In genomic region chr7:47254081-47255006, GRCh38 we compare ENCODE assay signal across 8 cellular contexts.
DNase-seq lines count a peak whose midpoint lies in the region; ATAC-seq and TF ChIP-seq lines count a peak whose summit lies in the region.

No MANE protein-coding gene starts in this region.

- CTCF ChIA-PET in Panc1 (lab: Charles Lee) = interaction anchor here (0.6 to 1.2 kb wide), 5 partner anchors 10 to 690 kb away, joined by 3 to 10 read pairs (median 5); no protein-coding TSS in a partner anchor

- TF ChIP-seq CTCF in Panc1 (IDR thresholded peaks at IDR 0.05) = peak; percentile 100
- peak; percentile 30 to 97 (median 65) for TF ChIP-seq CTCF in adrenal gland (IDR thresholded peaks at IDR 0.05)

- POLR2A ChIA-PET in Panc1 (lab: Charles Lee) = interaction anchor here (0.6 kb wide), 1 partner anchor 264 kb away, joined by 7 read pairs; no protein-coding TSS in a partner anchor

- intact Hi-C loops in Panc1 (cut with micrococcal nuclease; ENCODE audit: unreplicated experiment) (no loop called here), adrenal gland (cut with DNase I) (loop anchor here in 1 of 2 donors (10.0 kb wide), 1 partner anchor 1340 kb away; no protein-coding TSS in a partner anchor), left cardiac atrium (cut with DNase I) (loop anchor here in 1 of 2 donors (5.0 kb wide), 1 partner anchor 1332 kb away; the partner anchor contains the start of gene IGFBP3), aorta (cut with DNase I) (loop anchor here (5.0 kb wide), 3 partner anchors 72 to 1337 kb away; partner anchors contain the start of gene IGFBP3 (in 1 of the 2))

- H3K9me3 ChIP-seq in Panc1 (ENCODE audit: control insufficient read depth, insufficient read depth, low read depth, low read length) (no peaks in the 10 kb centered on the region), adrenal gland (replicated peaks in 1 of 3) (no peaks in the 10 kb centered on the region), aorta (ENCODE audit: control insufficient read depth, low read length) (no peaks in the 10 kb centered on the region)

- WGBS in adrenal gland, 4 donors = 4 to 27% (median 8%) methylated on average over 8 to 66 of the region's 66 CpGs
- 2% methylated on average over 50 to 66 of the region's 66 CpGs for WGBS in aorta, 2 donors

- H3K27me3 ChIP-seq in Panc1 (ENCODE audit: control insufficient read depth, insufficient read depth, low read length) (no peaks in the 10 kb centered on the region; the same call in 1 of the 2 replicates), adrenal gland (no peaks in the 10 kb centered on the region), aorta (ENCODE audit: control insufficient read depth in 1 of 2, insufficient read depth in 2 of 2, low read length in 1 of 2) (no peaks in the 10 kb centered on the region)

- H3K4me3 ChIP-seq in Panc1 (ENCODE audit: low read depth in 2 of 2, low read length in 2 of 2) (peak overlapping the region; percentile 51 to 76), adrenal gland (peak overlapping the region in 2 of 4 donors; percentile 40 to 62), aorta (ENCODE audit: low read length in 2 of 2) (peak overlapping the region; percentile 27 to 59)

- ATAC-seq in GM19452 (IDR thresholded peaks at IDR 0.05; ENCODE audit: unreplicated experiment) (peak; percentile 85), HG03521 (IDR thresholded peaks at IDR 0.05; ENCODE audit: unreplicated experiment) (peak; percentile 88), Panc1 (peak; percentile 90), left cardiac atrium (peak; percentile 93 to 94), aorta (ENCODE audit: low FRiP score) (peak; percentile 94)

- DNase-seq in Caki2 (ENCODE audit: low read depth) = peak; percentile 63
- DNase-seq in Panc1 (ENCODE audit: low read depth, low spot score) = no peak
- peak; percentile 75 to 89 (median 83) for DNase-seq in adrenal gland
- DNase-seq in left cardiac atrium = peak; percentile 89
- DNase-seq in pons (ENCODE audit: low spot score) = peak; percentile 15
- DNase-seq in aorta = peak; percentile 85 to 94

- BruUV-seq in Panc1 (replicated peaks; lab: Mats Ljungman, UMichigan) = no TSS peak

- H3K36me3 ChIP-seq in Panc1 (ENCODE audit: control insufficient read depth, insufficient read depth, low read length) = no peaks in the 10 kb centered on the region
- no peaks in the 10 kb centered on the region for H3K36me3 ChIP-seq in adrenal gland (replicated peaks in 1 of 2)
- no peaks in the 10 kb centered on the region for H3K36me3 ChIP-seq in aorta (ENCODE audit: control insufficient read depth in 1 of 2, insufficient read depth in 2 of 2, low read length in 1 of 2)

- H3K27ac ChIP-seq in Panc1 (ENCODE audit: low read length) = peak overlapping the region; percentile 20; the same call in 1 of the 2 replicates
- peak overlapping the region in 4 of 5 donors; percentile 65 to 91 (median 80) for H3K27ac ChIP-seq in adrenal gland
- no peak overlapping the region for H3K27ac ChIP-seq in aorta (ENCODE audit: low read depth in 1 of 2, low read length in 2 of 2)

- in situ Hi-C loops in Caki2 (cut with HindIII; ENCODE audit: low pct_unique_long_range_greater_than_20kb, low sequenced_read_pairs) (no loop called here), Panc1 (cut with HindIII; ENCODE audit: low pct_unique_long_range_greater_than_20kb, low sequenced_read_pairs) (no loop called here)

- TF ChIP-seq POLR2A in adrenal gland (IDR thresholded peaks at IDR 0.05) = peak; percentile 28 to 42

- peaks cover 8% of the 10 kb centered on the region; the same call in 1 of the 2 replicates for H3K4me1 ChIP-seq in Panc1 (ENCODE audit: control insufficient read depth, insufficient read depth, low read length)
- peaks cover 11 to 18% of the 10 kb centered on the region in 2 donors for H3K4me1 ChIP-seq in adrenal gland (replicated peaks in 1 of 2)
- no peaks in the 10 kb centered on the region for H3K4me1 ChIP-seq in aorta (ENCODE audit: control insufficient read depth in 1 of 2, insufficient read depth in 2 of 2, low read length in 2 of 2)

Comparison
In these comparisons a context has a peak if more than half of its experiments do, and no peak if none do; other contexts are left out.
1. H3K27ac ChIP-seq: peak in Panc1 (single experiment) and adrenal gland (4 of 5); none in aorta (0 of 2).
2. Peak in every context shown above with its lines, with median percentiles within 50 percentile points of each other: ATAC-seq.